ENCODE assay signal across 10 cellular contexts in genomic region chr17:64449545-64449944, GRCh38. TPM values are rescaled to one million over a fixed set of nuclear protein-coding genes. Genes with fewer than 3 reads are reported as not detected.
DNase-seq lines count a peak whose midpoint lies in the region; ATAC-seq and TF ChIP-seq lines count a peak whose summit lies in the region.
"Had no signal": no experiment of that assay in that cellular context is flagged by ENCODE, and none has a peak within 500 bp of the region (broad histone marks: within the 10 kb centered on the region; RNA-seq: fewer than 3 reads in every experiment).

No MANE protein-coding gene starts in this region.

- no peaks in the 10 kb centered on the region for H3K9me3 ChIP-seq in spleen

- H3K4me3 ChIP-seq in fibroblast of pulmonary artery (replicated peaks; ENCODE audit: low read depth, low read length) (peak overlapping the region; percentile 47), spleen (peak overlapping the region in 6 of 8 donors; percentile 1 to 59 (median 12))

- H3K4me1 ChIP-seq in spleen = peaks cover 0 to 60% (median 27%) of the 10 kb centered on the region in 6 donors

- peaks cover 0 to 16% (median 0%) of the 10 kb centered on the region in 6 donors for H3K36me3 ChIP-seq in spleen

- H3K27ac ChIP-seq in spleen = peak overlapping the region; percentile 64 to 89 (median 84)

- 47 to 62% (median 57%) methylated on average over 3 of the region's 3 CpGs for WGBS in spleen, 5 donors

- peak overlapping the region in 3 of 4 donors; percentile 86 to 93 (median 92) for H3K4me3 Mint-ChIP-seq in IgD-negative memory B cell
- no peak overlapping the region for H3K4me3 Mint-ChIP-seq in activated CD4-positive, alpha-beta T cell treated with anti-CD3 and anti-CD28 coated beads, Interleukin-2, amount 10 ng/mL, durations not matched to agents 24 days and 14 days

- H3K9me3 Mint-ChIP-seq in IgD-negative memory B cell = no peaks in the 10 kb centered on the region
- H3K9me3 Mint-ChIP-seq in activated CD4-positive, alpha-beta T cell treated with anti-CD3 and anti-CD28 coated beads, Interleukin-2, amount 10 ng/mL, durations not matched to agents 24 days and 14 days = no peaks in the 10 kb centered on the region
- H3K9me3 Mint-ChIP-seq: activated naive CD4-positive, alpha-beta T cell treated with anti-CD3 and anti-CD28 coated beads, Interleukin-2, amount 50 U/mL, for 72 hours had no signal

- no peaks in the 10 kb centered on the region for H3K27me3 ChIP-seq in spleen (replicated peaks in 1 of 7)

- peaks cover 2% of the 10 kb centered on the region for H3K36me3 Mint-ChIP-seq in IgD-negative memory B cell
- no peaks in the 10 kb centered on the region for H3K36me3 Mint-ChIP-seq in activated CD4-positive, alpha-beta T cell treated with anti-CD3 and anti-CD28 coated beads, Interleukin-2, amount 10 ng/mL, durations not matched to agents 24 days and 14 days (ENCODE audit: low read depth)
- H3K36me3 Mint-ChIP-seq: activated naive CD4-positive, alpha-beta T cell treated with anti-CD3 and anti-CD28 coated beads, Interleukin-2, amount 50 U/mL, for 72 hours had no signal

- TF ChIP-seq POLR2A in spleen (IDR thresholded peaks at IDR 0.05) = no peak

- H3K27ac Mint-ChIP-seq in IgD-negative memory B cell = peak overlapping the region in 2 of 3 donors; percentile 50 to 97
- H3K27ac Mint-ChIP-seq in activated CD4-positive, alpha-beta T cell treated with anti-CD3 and anti-CD28 coated beads, Interleukin-2, amount 10 ng/mL, durations not matched to agents 24 days and 14 days = no peak overlapping the region

- no peak for ATAC-seq in HG02798 (IDR thresholded peaks at IDR 0.05; ENCODE audit: poor library complexity, unreplicated experiment)
- ATAC-seq: activated naive CD4-positive, alpha-beta T cell treated with anti-CD3 and anti-CD28 coated beads, Interleukin-2, amount 50 U/mL, for 72 hours had no signal

- peaks cover 8 to 20% (median 12%) of the 10 kb centered on the region in 3 donors for H3K4me1 Mint-ChIP-seq in IgD-negative memory B cell
- peaks cover 16% of the 10 kb centered on the region for H3K4me1 Mint-ChIP-seq in activated CD4-positive, alpha-beta T cell treated with anti-CD3 and anti-CD28 coated beads, Interleukin-2, amount 10 ng/mL, durations not matched to agents 24 days and 14 days

- no peaks in the 10 kb centered on the region for H3K27me3 Mint-ChIP-seq in IgD-negative memory B cell
- no peaks in the 10 kb centered on the region for H3K27me3 Mint-ChIP-seq in activated CD4-positive, alpha-beta T cell treated with anti-CD3 and anti-CD28 coated beads, Interleukin-2, amount 10 ng/mL, durations not matched to agents 24 days and 14 days

- intact Hi-C loops in spleen (cut with DNase I; ENCODE audit: low total_unique reads) = no loop called here
- intact Hi-C loops in activated CD4-positive, alpha-beta T cell treated with anti-CD3 and anti-CD28 coated beads, Interleukin-2, amount 10 ng/mL, durations not matched to agents 24 days and 14 days (cut with micrococcal nuclease) = no loop called here

- DNase-seq in SKM-1 treated with dmso at 0.1 percent for 144 hours (lab: John Stamatoyannopoulos, UW; ENCODE audit: unreplicated experiment) (peak; percentile 66), fibroblast of pulmonary artery (ENCODE audit: low read depth) (peak; percentile 29), spleen (no peak)
- DNase-seq in activated CD4-positive, alpha-beta T cell treated with anti-CD3 and anti-CD28 coated beads, Interleukin-2, amount 50 U/mL, for 4 hours = no peak
- no peak for DNase-seq in activated CD4-positive, alpha-beta T cell treated with anti-CD3 and anti-CD28 coated beads, Interleukin-2, amount 50 U/mL, for 1 hour
- no peak for DNase-seq in activated CD4-positive, alpha-beta T cell treated with anti-CD3 and anti-CD28 coated beads, Interleukin-2, amount 10 ng/mL, durations not matched to agents 24 days and 14 days

- TF ChIP-seq CTCF in fibroblast of pulmonary artery (IDR thresholded peaks at IDR 0.05; ENCODE audit: low read length, missing control alignments) = no peak
- no peak for TF ChIP-seq CTCF in spleen (IDR thresholded peaks at IDR 0.05 in 8 of 11, conservative IDR thresholded peaks at IDR 0.05 in 3 of 11)

RNA-seq across cellular contexts. Expression of gene MILR1, which starts 0.6 kb away (rescaled TPM):
- polyA plus RNA-seq in IgD-negative memory B cell (1.9 TPM), spleen (10 to 100 TPM; 15.6 to 26.3 (median 15.7) TPM)
- 10 to 100 TPM; 18.9 to 55.0 (median 29.1) TPM for total RNA-seq in spleen
- total RNA-seq in activated CD4-positive, alpha-beta T cell treated with anti-CD3 and anti-CD28 coated beads, Interleukin-2, amount 10 ng/mL, durations not matched to agents 24 days and 14 days = 0.28 TPM in 1 of 2 replicates, not detected in the other
- polyA plus RNA-seq: keratinocyte had no signal

RNA-seq across cellular contexts. Expression of gene POLG2, which starts 47.3 kb away (rescaled TPM):
- 9.3 TPM for polyA plus RNA-seq in IgD-negative memory B cell
- total RNA-seq in spleen = 10 to 100 TPM; 15.9 to 35.3 (median 24.1) TPM
- polyA plus RNA-seq in spleen = 10 to 100 TPM; 14.5 to 16.5 (median 16.4) TPM
- total RNA-seq in activated CD4-positive, alpha-beta T cell treated with anti-CD3 and anti-CD28 coated beads, Interleukin-2, amount 10 ng/mL, durations not matched to agents 24 days and 14 days = 36.3 and 37.1 TPM in 2 replicates

RNA-seq across cellular contexts. Expression of gene DDX5, which starts 56.5 kb away (rescaled TPM):
- polyA plus RNA-seq in IgD-negative memory B cell (1,084 TPM), spleen (100 to 1,000 TPM; 493 to 626 (median 515) TPM)
- 1,000 to 10,000 TPM in 5 of 7 donors, 100 to 1,000 TPM in 2; 938 to 2,219 (median 1,164) TPM for total RNA-seq in spleen
- total RNA-seq in activated CD4-positive, alpha-beta T cell treated with anti-CD3 and anti-CD28 coated beads, Interleukin-2, amount 10 ng/mL, durations not matched to agents 24 days and 14 days = 844 and 861 TPM in 2 replicates

RNA-seq across cellular contexts. Expression of gene CEP95, which starts 57.2 kb away (rescaled TPM):
- 15.4 TPM for polyA plus RNA-seq in IgD-negative memory B cell
- total RNA-seq in spleen = 10 to 100 TPM; 38.8 to 83.9 (median 53.7) TPM
- polyA plus RNA-seq in spleen = 10 to 100 TPM; 33.5 to 59.9 (median 39.4) TPM
- total RNA-seq in activated CD4-positive, alpha-beta T cell treated with anti-CD3 and anti-CD28 coated beads, Interleukin-2, amount 10 ng/mL, durations not matched to agents 24 days and 14 days = 42.9 and 48.3 TPM in 2 replicates

RNA-seq across cellular contexts. Expression of gene PECAM1, which starts 58.9 kb away (rescaled TPM):
- polyA plus RNA-seq in IgD-negative memory B cell = 27.9 TPM
- total RNA-seq in spleen = 100 to 1,000 TPM; 184 to 318 (median 215) TPM
- polyA plus RNA-seq in spleen = 10 to 100 TPM; 18.5 to 30.3 (median 21.0) TPM
- total RNA-seq in activated CD4-positive, alpha-beta T cell treated with anti-CD3 and anti-CD28 coated beads, Interleukin-2, amount 10 ng/mL, durations not matched to agents 24 days and 14 days = 4.9 and 6.8 TPM in 2 replicates

Comparison
In these comparisons a context has a peak if more than half of its experiments do, and no peak if none do; other contexts are left out.
1. DNase-seq: peak in SKM-1 treated with dmso at 0.1 percent for 144 hours (single experiment) and fibroblast of pulmonary artery (single experiment); none in spleen (single experiment), activated CD4-positive, alpha-beta T cell treated with anti-CD3 and anti-CD28 coated beads, Interleukin-2, amount 50 U/mL, for 4 hours (0 of 2), activated CD4-positive, alpha-beta T cell treated with anti-CD3 and anti-CD28 coated beads, Interleukin-2, amount 50 U/mL, for 1 hour (single experiment) and activated CD4-positive, alpha-beta T cell treated with anti-CD3 and anti-CD28 coated beads, Interleukin-2, amount 10 ng/mL, durations not matched to agents 24 days and 14 days (single experiment).
2. RNA of gene MILR1, which starts 0.6 kb away (total RNA-seq): 18.9 to 55.0 TPM in spleen; 0.28 TPM in activated CD4-positive, alpha-beta T cell treated with anti-CD3 and anti-CD28 coated beads, Interleukin-2, amount 10 ng/mL, durations not matched to agents 24 days and 14 days; every median in the first group is over 10 times any median in the second.